ENCODE assay signal across 17 cellular contexts in genomic region chr16:322476-323143, GRCh38. TPM values are rescaled to one million over a fixed set of nuclear protein-coding genes. Genes with fewer than 3 reads are reported as not detected.
A peak's percentile ranks its signal among the peaks of the same experiment; 100 is the strongest.
DNase-seq lines count a peak whose midpoint lies in the region; ATAC-seq and TF ChIP-seq lines count a peak whose summit lies in the region.
"Had no signal": no experiment of that assay in that cellular context is flagged by ENCODE, and none has a peak within 500 bp of the region (broad histone marks: within the 10 kb centered on the region; RNA-seq: fewer than 3 reads in every experiment).

No MANE protein-coding gene starts in this region.

- dilution Hi-C loops in mammary epithelial cell (cut with HindIII; ENCODE audit: low sequenced_read_pairs): loop anchor here (5.0 kb wide), 1 partner anchor 40 kb away; no protein-coding TSS in a partner anchor

- no peak overlapping the region for H3K9ac ChIP-seq in mammary epithelial cell (ENCODE audit: insufficient read depth, low read length)

- ATAC-seq in Right ventricle myocardium inferior (no peak), WTC11 (no peak), naive B cell (ENCODE audit: low read depth in 2 of 2) (no peak)

- peaks cover 2% of the 10 kb centered on the region for H3K36me3 ChIP-seq in mammary epithelial cell (ENCODE audit: insufficient read depth, low read length)

- no peak overlapping the region for H3K4me3 ChIP-seq in mammary epithelial cell (replicated peaks in 1 of 3; ENCODE audit: insufficient read depth in 1 of 3, low read depth in 2 of 3, low read length in 3 of 3)

- WGBS in mammary epithelial cell (ENCODE audit: low coverage, missing lambda C conversion rate): 78% methylated on average over 8 of the region's 13 CpGs

- in situ Hi-C loops in mammary epithelial cell (cut with MboI; ENCODE audit: low sequenced_read_pairs in 2 of 2): no loop called here

- H3K4me2 ChIP-seq in mammary epithelial cell (ENCODE audit: insufficient read depth, low read depth, low read length): no peak overlapping the region

- peaks cover 73% of the 10 kb centered on the region for H3K79me2 ChIP-seq in mammary epithelial cell (ENCODE audit: insufficient read depth, low read length)

- peaks cover 16% of the 10 kb centered on the region for H4K20me1 ChIP-seq in mammary epithelial cell (ENCODE audit: insufficient read depth, low read length)

- intact Hi-C loops in Right ventricle myocardium inferior (cut with DNase I): no loop called here
- intact Hi-C loops in cardiac septum (cut with DNase I): no loop called here
- intact Hi-C loops in mammary epithelial cell (cut with micrococcal nuclease): no loop called here

- no peaks in the 10 kb centered on the region for H3K27me3 Mint-ChIP-seq in WTC11 (ENCODE audit: low read depth)
- H3K27me3 Mint-ChIP-seq in naive B cell: no peaks in the 10 kb centered on the region

- H3K36me3 Mint-ChIP-seq in WTC11 (peaks cover 4% of the 10 kb centered on the region; the same call in 1 of the 2 replicates), naive B cell (no peaks in the 10 kb centered on the region)

- H3K9me3 Mint-ChIP-seq in WTC11 (no peaks in the 10 kb centered on the region), naive B cell (no peaks in the 10 kb centered on the region)

- H3K27ac Mint-ChIP-seq in WTC11 (peak overlapping the region; percentile 94), naive B cell (peak overlapping the region; percentile 24 to 96 (median 92))

- no peak overlapping the region for H3K27ac ChIP-seq in mammary epithelial cell (ENCODE audit: insufficient read depth, low read depth, low read length)
- H3K27ac ChIP-seq in substantia nigra (ENCODE audit: low read depth, low read length, poor library complexity, severe bottlenecking): no peak overlapping the region

- no peak overlapping the region for H2AFZ ChIP-seq in mammary epithelial cell (ENCODE audit: low read depth, low read length)

- H3K4me1 ChIP-seq in mammary epithelial cell (ENCODE audit: insufficient read depth, low read length): peaks cover 7% of the 10 kb centered on the region

- no peak overlapping the region for H3K4me3 Mint-ChIP-seq in WTC11
- H3K4me3 Mint-ChIP-seq in naive B cell: peak overlapping the region in 4 of 8 donors; percentile 59 to 83 (median 75)

- POLR2A ChIA-PET in WTC11 (lab: Charles Lee): interaction anchor here (0.6 kb wide), 2 partner anchors 9 to 189 kb away, joined by 3 to 4 read pairs; no protein-coding TSS in a partner anchor

- H3K27me3 ChIP-seq in mammary epithelial cell (ENCODE audit: insufficient read depth, low read length): no peaks in the 10 kb centered on the region

- BruUV-seq in mammary epithelial cell (replicated peaks; lab: Mats Ljungman, UMichigan): no TSS peak

- TF ChIP-seq CTCF in WTC11 (IDR thresholded peaks at IDR 0.05): no peak
- TF ChIP-seq CTCF in mammary epithelial cell (conservative IDR thresholded peaks at IDR 0.05 in 1 of 2, IDR thresholded peaks at IDR 0.05 in 1 of 2; ENCODE audit: extremely low read depth in 1 of 2, insufficient read depth in 1 of 2, low read depth in 1 of 2, low read length in 2 of 2): no peak

- no peaks in the 10 kb centered on the region for H3K9me3 ChIP-seq in mammary epithelial cell (replicated peaks; ENCODE audit: insufficient read depth, low read length)

- DNase-seq in Right ventricle myocardium inferior (ENCODE audit: missing footprints) (peak; percentile 53), cardiac septum (ENCODE audit: low spot score) (no peak), WTC11 (ENCODE audit: low spot score) (no peak), naive B cell (no peak), nucleus accumbens (lab: John Stamatoyannopoulos, UW) (no peak), mammary epithelial cell (no peak), substantia nigra (lab: John Stamatoyannopoulos, UW) (no peak), iPS-NIHi7 (ENCODE audit: extremely low spot score) (no peak)
- DNase-seq: C1 segment of cervical spinal cord, HCEC 1CT, KG1, NCI-H1436, NCI-H2029, NCI-H2171 treated with DMSO at 0.1 percent for 48 hours, NCI-H446 treated with DMSO at 0.1 percent for 48 hours, OCI-M1 had no signal

- CTCF ChIA-PET in WTC11 (lab: Charles Lee): interaction anchor here (0.8 kb wide), 1 partner anchor 30 kb away, joined by 3 read pairs; the partner anchor contains the start of gene AXIN1
- CTCF ChIA-PET in mammary epithelial cell (lab: Charles Lee; ENCODE audit: low non-redundant PET): no interaction called here

- H3K4me1 Mint-ChIP-seq in WTC11 (peaks cover 30% of the 10 kb centered on the region), naive B cell (peaks cover 41 to 69% (median 50%) of the 10 kb centered on the region in 3 donors)

TF ChIP-seq in WTC11, 78 proteins besides CTCF, POLR2A, EP300 and RAD21:
- no peak for TF ChIP-seq ZBTB21 (CRISPR knock-in tag; IDR thresholded peaks at IDR 0.05; ENCODE audit: borderline replicate concordance)
- TF ChIP-seq SOX15 (CRISPR knock-in tag; IDR thresholded peaks at IDR 0.05): no peak
- TF ChIP-seq ZBTB43 (CRISPR knock-in tag; IDR thresholded peaks at IDR 0.05): no peak
- TF ChIP-seq FOXK1 (CRISPR knock-in tag; IDR thresholded peaks at IDR 0.05): no peak
- TF ChIP-seq JAZF1 (CRISPR knock-in tag; IDR thresholded peaks at IDR 0.05): no peak
- no peak for TF ChIP-seq NFATC4 (CRISPR knock-in tag; IDR thresholded peaks at IDR 0.05)
- TF ChIP-seq ZNF396 (CRISPR knock-in tag; IDR thresholded peaks at IDR 0.05; ENCODE audit: borderline replicate concordance): no peak
- no peak for TF ChIP-seq CREM (CRISPR knock-in tag; IDR thresholded peaks at IDR 0.05)

RNA-seq across cellular contexts. Expression of gene AXIN1, which starts 29.9 kb away (rescaled TPM):
- 12.8 TPM for total RNA-seq in Right ventricle myocardium inferior
- 13.5 TPM for total RNA-seq in cardiac septum
- total RNA-seq in WTC11 (2021): 48.0 to 50.3 TPM (median 48.9 TPM) in 3 replicates
- polyA plus RNA-seq in naive B cell (ENCODE audit: low read depth in 6 of 6): 1 to 10 TPM in 5 of 6 donors, under 1 TPM in 1; 0.93 to 2.7 (median 1.9) TPM
- 10 to 100 TPM; 21.7 to 31.2 TPM for total RNA-seq in mammary epithelial cell
- 13.0 TPM for polyA plus RNA-seq in mammary epithelial cell
- 10.6 TPM for polyA minus RNA-seq in mammary epithelial cell

RNA-seq across cellular contexts. Expression of gene PDIA2, which starts 39.6 kb away (rescaled TPM):
- total RNA-seq in Right ventricle myocardium inferior: 1.6 TPM
- total RNA-seq in cardiac septum: 0.81 TPM
- total RNA-seq in WTC11 (2021): 1.9 to 2.4 TPM (median 2.3 TPM) in 3 replicates
- not detected for polyA plus RNA-seq in naive B cell (ENCODE audit: low read depth in 6 of 6)
- not detected for total RNA-seq in mammary epithelial cell
- polyA plus RNA-seq in mammary epithelial cell: not detected
- polyA minus RNA-seq in mammary epithelial cell: not detected

RNA-seq across cellular contexts. Expression of gene ARHGDIG, which starts 42.2 kb away (rescaled TPM):
- total RNA-seq in Right ventricle myocardium inferior: 9.3 TPM
- total RNA-seq in cardiac septum: 2.8 TPM
- 3.4 to 4.0 TPM (median 3.5 TPM) in 3 replicates for total RNA-seq in WTC11 (2021)
- not detected for polyA plus RNA-seq in naive B cell (ENCODE audit: low read depth in 6 of 6)
- total RNA-seq in mammary epithelial cell: not detected
- not detected for polyA plus RNA-seq in mammary epithelial cell
- not detected for polyA minus RNA-seq in mammary epithelial cell
- total RNA-seq: RPMI7951 had no signal

RNA-seq across cellular contexts. Expression of gene RGS11, which starts 46.9 kb away (rescaled TPM):
- total RNA-seq in Right ventricle myocardium inferior (15.4 TPM), cardiac septum (31.4 TPM), WTC11 (2021) (1.8 to 2.7 TPM (median 2.3 TPM) in 3 replicates), mammary epithelial cell (under 1 TPM; 0.33 to 0.49 TPM)
- polyA plus RNA-seq in naive B cell (ENCODE audit: low read depth in 6 of 6) (under 1 TPM in 1 of 6 donors, not detected in 5; 0.14 TPM), mammary epithelial cell (0.14 TPM)
- polyA minus RNA-seq in mammary epithelial cell: not detected
- total RNA-seq: RPMI7951 had no signal

RNA-seq across cellular contexts. Expression of gene MRPL28, which starts 47.7 kb away (rescaled TPM):
- 83.1 TPM for total RNA-seq in Right ventricle myocardium inferior
- 60.1 TPM for total RNA-seq in cardiac septum
- 119 to 144 TPM (median 140 TPM) in 3 replicates for total RNA-seq in WTC11 (2021)
- 10 to 100 TPM; 60.1 to 76.8 (median 65.7) TPM for polyA plus RNA-seq in naive B cell (ENCODE audit: low read depth in 6 of 6)
- 10 to 100 TPM; 49.8 to 83.9 TPM for total RNA-seq in mammary epithelial cell
- 155 TPM for polyA plus RNA-seq in mammary epithelial cell
- 129 TPM for polyA minus RNA-seq in mammary epithelial cell
